28 cellular contexts compared by ENCODE assay signal in the genomic region with DNA sequence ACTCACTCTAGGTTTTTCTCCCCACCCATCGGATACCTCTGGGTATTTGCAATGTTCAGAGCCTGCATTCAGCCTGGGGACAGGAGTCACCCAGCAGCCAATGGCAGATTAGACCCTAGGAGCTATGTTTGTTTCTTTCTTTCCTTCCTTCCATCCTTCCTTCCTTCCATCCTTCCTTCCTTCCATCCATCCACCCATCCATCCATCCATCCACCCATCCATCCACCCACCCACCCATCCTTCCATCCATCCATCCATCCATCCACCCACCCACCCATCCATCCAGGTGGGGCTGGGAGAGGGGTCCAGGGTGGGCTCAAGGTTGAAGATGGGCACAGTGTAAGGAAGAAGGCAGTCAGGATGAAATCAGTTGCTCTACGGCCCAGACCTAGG.
"Had no signal": no experiment of that assay in that cellular context is flagged by ENCODE, and none has a peak within 500 bp of the region (broad histone marks: within the 10 kb centered on the region; RNA-seq: fewer than 3 reads in every experiment).

No MANE protein-coding gene starts in this region.

- H3K9me3 Mint-ChIP-seq: immature natural killer cell, memory B cell, natural killer cell, neural progenitor cell, type B pancreatic cell had no signal

- H3K27ac ChIP-seq: foreskin keratinocyte, neural progenitor cell, prostate gland, right atrium auricular region, tibial artery had no signal

- H3K4me3 Mint-ChIP-seq: immature natural killer cell, memory B cell, natural killer cell, neural progenitor cell, type B pancreatic cell had no signal

- H2AFZ ChIP-seq: neural progenitor cell had no signal

- DNase-seq: cortex of kidney; effector CD8-positive, alpha-beta T cell; foreskin keratinocyte; heart right ventricle; hypothalamus; immature natural killer cell; islet precursor cell; kidney glomerular epithelial cell; natural killer cell; nucleus accumbens; stimulated activated CD4-positive, alpha-beta T cell treated with anti-CD3 and anti-CD28 coated beads, Interleukin-12 subunit alpha, Interleukin-12 subunit beta, amount 100 ng/mL, for 4 hours; stimulated activated CD4-positive, alpha-beta T cell treated with anti-CD3 and anti-CD28 coated beads, Interleukin-1b, Interleukin-23, amount 100 ng/mL, for 48 hours; stimulated activated CD4-positive, alpha-beta T cell treated with anti-CD3 and anti-CD28 coated beads, Interleukin-4, amount 100 ng/mL, for 1 hour; stimulated activated CD8-positive, alpha-beta memory T cell treated with anti-CD3 and anti-CD28 coated beads, Interleukin-4, amount 100 ng/mL, for 48 hours; stimulated activated naive CD4-positive, alpha-beta T cell treated with Interleukin-2 at 50 U/mL for 16 hours; stomach; testis; tibial artery had no signal

- H3K27ac Mint-ChIP-seq: memory B cell, neural progenitor cell, type B pancreatic cell had no signal

- H3K9ac ChIP-seq: neural progenitor cell had no signal

- H3K27me3 ChIP-seq: esophagus muscularis mucosa, gastroesophageal sphincter, heart right ventricle, right atrium auricular region, stomach, testis, tibial artery had no signal

- ATAC-seq: foreskin keratinocyte, gastroesophageal sphincter, heart right ventricle, natural killer cell, sciatic nerve had no signal

- H3K4me2 ChIP-seq: neural progenitor cell, smooth muscle cell had no signal

- H3K36me3 ChIP-seq: neural progenitor cell, prostate gland had no signal

- H3K9me3 ChIP-seq: esophagus muscularis mucosa, gastroesophageal sphincter, heart right ventricle, prostate gland, right atrium auricular region, stomach, testis, tibial artery had no signal

- H3K27me3 Mint-ChIP-seq: memory B cell, type B pancreatic cell had no signal

- H3K4me3 ChIP-seq: esophagus muscularis mucosa, gastroesophageal sphincter, heart right ventricle, lung, neural progenitor cell, prostate gland, right atrium auricular region, smooth muscle cell, stomach, testis, tibial artery had no signal

- H3K4me1 ChIP-seq: foreskin keratinocyte had no signal

- H3K36me3 Mint-ChIP-seq: natural killer cell had no signal
